In genomic region chrX:19798423-19798822, GRCh38 we compare ENCODE assay signal across 17 cellular contexts.
DNase-seq lines count a peak whose midpoint lies in the region; ATAC-seq lines count a peak whose summit lies in the region.
"Had no signal": no experiment of that assay in that cellular context is flagged by ENCODE, and none has a peak within 500 bp of the region (broad histone marks: within the 10 kb centered on the region; RNA-seq: fewer than 3 reads in every experiment).

No MANE protein-coding gene starts in this region.

- no peaks in the 10 kb centered on the region for H4K20me1 ChIP-seq in GM23248 (ENCODE audit: insufficient read depth)

- peaks cover 61% of the 10 kb centered on the region for H3K4me1 Mint-ChIP-seq in activated CD4-positive, alpha-beta memory T cell treated with anti-CD3 and anti-CD28 coated beads for 36 hours (ENCODE audit: low read depth)
- H3K4me1 Mint-ChIP-seq in stimulated activated naive CD8-positive, alpha-beta T cell treated with anti-CD3 and anti-CD28 coated beads, Interleukin-15, Interleukin-2, amounts not matched to agents 100 ng/mL and 50 ng/mL, for 24 hours (ENCODE audit: low read depth) = peaks cover 88% of the 10 kb centered on the region

- H3K9me3 Mint-ChIP-seq in activated CD4-positive, alpha-beta memory T cell treated with anti-CD3 and anti-CD28 coated beads for 36 hours = no peaks in the 10 kb centered on the region
- no peaks in the 10 kb centered on the region for H3K9me3 Mint-ChIP-seq in stimulated activated naive CD8-positive, alpha-beta T cell treated with anti-CD3 and anti-CD28 coated beads, Interleukin-15, Interleukin-2, amounts not matched to agents 100 ng/mL and 50 ng/mL, for 24 hours

- CTCF ChIA-PET in activated CD4-positive, alpha-beta memory T cell treated with anti-CD3 and anti-CD28 coated beads for 36 hours (lab: Charles Lee) = interaction anchor here (1.0 to 1.4 kb wide), 3 partner anchors 53 to 189 kb away, joined by 3 to 4 read pairs (median 3); no protein-coding TSS in a partner anchor

- H3K9me2 ChIP-seq in GM23248 (ENCODE audit: insufficient read depth) = no peaks in the 10 kb centered on the region

- POLR2A ChIA-PET in activated CD4-positive, alpha-beta memory T cell treated with anti-CD3 and anti-CD28 coated beads for 36 hours (lab: Charles Lee) = interaction anchor here (0.8 to 1.6 kb wide), 6 partner anchors 25 to 78 kb away, joined by 3 to 5 read pairs (median 3); no protein-coding TSS in a partner anchor

- ATAC-seq in HG03565 (IDR thresholded peaks at IDR 0.05; ENCODE audit: unreplicated experiment) (no peak), HG03095 (IDR thresholded peaks at IDR 0.05; ENCODE audit: unreplicated experiment) (no peak)
- ATAC-seq: body of pancreas, foreskin keratinocyte had no signal

- no peak overlapping the region for H3K4me2 ChIP-seq in GM23248 (ENCODE audit: unreplicated experiment)
- H3K4me2 ChIP-seq: smooth muscle cell had no signal

- intact Hi-C loops in activated CD4-positive, alpha-beta memory T cell treated with anti-CD3 and anti-CD28 coated beads for 36 hours (cut with micrococcal nuclease) = loop anchor here (2.0 kb wide), 2 partner anchors 14 to 52 kb away; no protein-coding TSS in a partner anchor

- H3K27ac Mint-ChIP-seq in activated CD4-positive, alpha-beta memory T cell treated with anti-CD3 and anti-CD28 coated beads for 36 hours = peak overlapping the region; percentile 100
- peak overlapping the region; percentile 97 for H3K27ac Mint-ChIP-seq in stimulated activated naive CD8-positive, alpha-beta T cell treated with anti-CD3 and anti-CD28 coated beads, Interleukin-15, Interleukin-2, amounts not matched to agents 100 ng/mL and 50 ng/mL, for 24 hours

- 78 to 81% methylated on average over 3 of the region's 3 CpGs for WGBS in GM23248 (ENCODE audit: low coverage in 1 of 2, low lambda C conversion rate in 2 of 2, missing lambda C conversion rate in 2 of 2), 2 experiments

- no peak overlapping the region for H2AFZ ChIP-seq in GM23248

- H3K36me3 Mint-ChIP-seq in activated CD4-positive, alpha-beta memory T cell treated with anti-CD3 and anti-CD28 coated beads for 36 hours = peaks cover 10% of the 10 kb centered on the region
- H3K36me3 Mint-ChIP-seq in stimulated activated naive CD8-positive, alpha-beta T cell treated with anti-CD3 and anti-CD28 coated beads, Interleukin-15, Interleukin-2, amounts not matched to agents 100 ng/mL and 50 ng/mL, for 24 hours (ENCODE audit: low read depth) = peaks cover 7% of the 10 kb centered on the region

- no peaks in the 10 kb centered on the region for H3K36me3 ChIP-seq in effector memory CD4-positive, alpha-beta T cell (ENCODE audit: control insufficient read depth, insufficient read depth, low read length)
- H3K36me3 ChIP-seq in GM23248 (ENCODE audit: low read depth) = no peaks in the 10 kb centered on the region
- H3K36me3 ChIP-seq: MG63, thoracic aorta had no signal

- H3K79me2 ChIP-seq in GM23248 (ENCODE audit: insufficient read depth) = peaks cover 10% of the 10 kb centered on the region; the same call in 1 of the 2 replicates

- H3K27ac ChIP-seq in effector memory CD4-positive, alpha-beta T cell (ENCODE audit: insufficient read depth, low read length, poor library complexity, severe bottlenecking) = peak overlapping the region; percentile 75
- H3K27ac ChIP-seq in GM23248 = no peak overlapping the region
- H3K27ac ChIP-seq: body of pancreas, foreskin keratinocyte had no signal

- H3K9ac ChIP-seq in GM23248 = no peak overlapping the region

- H3K27me3 ChIP-seq in effector memory CD4-positive, alpha-beta T cell (replicated peaks; ENCODE audit: control insufficient read depth, insufficient read depth, low read length, poor library complexity, severe bottlenecking) = no peaks in the 10 kb centered on the region
- no peaks in the 10 kb centered on the region for H3K27me3 ChIP-seq in GM23248 (replicated peaks; ENCODE audit: insufficient read depth)
- H3K27me3 ChIP-seq: body of pancreas, foreskin keratinocyte, MG63 had no signal

- peak overlapping the region; percentile 61 for H3K4me3 ChIP-seq in effector memory CD4-positive, alpha-beta T cell (ENCODE audit: insufficient read depth, low read depth, low read length, poor library complexity, severe bottlenecking)
- H3K4me3 ChIP-seq in GM23248 = no peak overlapping the region
- H3K4me3 ChIP-seq: body of pancreas, MG63, smooth muscle cell had no signal

- H3K9me3 ChIP-seq in effector memory CD4-positive, alpha-beta T cell (ENCODE audit: control insufficient read depth, low read length) = no peaks in the 10 kb centered on the region
- H3K9me3 ChIP-seq in GM23248 (ENCODE audit: low read depth) = no peaks in the 10 kb centered on the region
- H3K9me3 ChIP-seq: body of pancreas, MG63, thoracic aorta had no signal

- peaks cover 18% of the 10 kb centered on the region for H3K4me1 ChIP-seq in effector memory CD4-positive, alpha-beta T cell (ENCODE audit: control insufficient read depth, insufficient read depth, low read length, poor library complexity, severe bottlenecking)
- H3K4me1 ChIP-seq in GM23248 (ENCODE audit: insufficient read depth) = peaks cover 17% of the 10 kb centered on the region
- H3K4me1 ChIP-seq: body of pancreas had no signal

- H3F3A ChIP-seq in GM23248 (ENCODE audit: insufficient read depth) = 0 out of 2 replicates have a peak, but pooled peaks cover 10% of the 10 kb centered on the region

- peak overlapping the region; percentile 87 for H3K4me3 Mint-ChIP-seq in activated CD4-positive, alpha-beta memory T cell treated with anti-CD3 and anti-CD28 coated beads for 36 hours
- H3K4me3 Mint-ChIP-seq in stimulated activated naive CD8-positive, alpha-beta T cell treated with anti-CD3 and anti-CD28 coated beads, Interleukin-15, Interleukin-2, amounts not matched to agents 100 ng/mL and 50 ng/mL, for 24 hours = peak overlapping the region; percentile 87

- in situ Hi-C loops in GM23248 (cut with MboI) = no loop called here

- DNase-seq in activated naive CD4-positive, alpha-beta T cell treated with Interleukin-2 at 50 U/mL for 16 hours = peak; percentile 25
- DNase-seq in activated naive CD4-positive, alpha-beta T cell (lab: John Stamatoyannopoulos, UW) = no peak
- DNase-seq in activated CD4-positive, alpha-beta memory T cell treated with anti-CD3 and anti-CD28 coated beads for 36 hours = peak; percentile 60
- DNase-seq in effector memory CD4-positive, alpha-beta T cell = no peak
- DNase-seq in GM23248 = no peak
- DNase-seq: activated CD8-positive, alpha-beta memory T cell treated with anti-CD3 and anti-CD28 coated beads, Interleukin-2, amount 50 U/mL, for 48 hours; body of pancreas; foreskin keratinocyte; MG63; NCI-H2107; NCI-H82; SHP77 had no signal

- no peaks in the 10 kb centered on the region for H3K27me3 Mint-ChIP-seq in activated CD4-positive, alpha-beta memory T cell treated with anti-CD3 and anti-CD28 coated beads for 36 hours
- no peaks in the 10 kb centered on the region for H3K27me3 Mint-ChIP-seq in stimulated activated naive CD8-positive, alpha-beta T cell treated with anti-CD3 and anti-CD28 coated beads, Interleukin-15, Interleukin-2, amounts not matched to agents 100 ng/mL and 50 ng/mL, for 24 hours

Comparison
In these comparisons a context has a peak if more than half of its experiments do, and no peak if none do; other contexts are left out.
1. DNase-seq: peak in activated naive CD4-positive, alpha-beta T cell treated with Interleukin-2 at 50 U/mL for 16 hours (single experiment) and activated CD4-positive, alpha-beta memory T cell treated with anti-CD3 and anti-CD28 coated beads for 36 hours (single experiment); none in activated naive CD4-positive, alpha-beta T cell (0 of 4), effector memory CD4-positive, alpha-beta T cell (0 of 3) and GM23248 (single experiment).